ENCODE assay signal across 8 cellular contexts in genomic region chr18:12838178-12838634, GRCh38. TPM values are rescaled to one million over a fixed set of nuclear protein-coding genes. Genes with fewer than 3 reads are reported as not detected.
DNase-seq lines count a peak whose midpoint lies in the region; ATAC-seq, FAIRE-seq and TF ChIP-seq lines count a peak whose summit lies in the region.

No MANE protein-coding gene starts in this region.

- H3K9ac ChIP-seq in kidney (ENCODE audit: low read length in 2 of 2): no peak overlapping the region

- peak; percentile 89 for DNase-seq in GM04503 (ENCODE audit: low read depth)
- DNase-seq in MV-4-11 (lab: John Stamatoyannopoulos, UW): peak; percentile 88
- DNase-seq in amniotic stem cell (lab: John Stamatoyannopoulos, UW): peak; percentile 51
- DNase-seq in kidney: peak; percentile 88
- DNase-seq in SHP77 (lab: John Stamatoyannopoulos, UW): no peak
- DNase-seq in stimulated activated CD4-positive, alpha-beta T cell treated with anti-CD3 and anti-CD28 coated beads, Interleukin-4, amount 100 ng/mL, for 1 hour: no peak

- no peak for FAIRE-seq in kidney (lab: Jason Lieb, UNC)

- WGBS in thymus: 63% methylated on average over 4 of the region's 4 CpGs

- no peak for TF ChIP-seq CTCF in kidney (IDR thresholded peaks at IDR 0.05; ENCODE audit: borderline replicate concordance, extremely low read depth, insufficient read depth)

- intact Hi-C loops in kidney (cut with DNase I): no loop called here

- no peaks in the 10 kb centered on the region for H3K27me3 ChIP-seq in thymus (ENCODE audit: control insufficient read depth, insufficient read depth)

- H3K4me1 ChIP-seq in kidney (ENCODE audit: control insufficient read depth in 1 of 2, insufficient read depth in 1 of 2, low read depth in 1 of 2, low read length in 2 of 2): peaks cover 5 to 10% of the 10 kb centered on the region in 2 donors
- H3K4me1 ChIP-seq in thymus (ENCODE audit: control insufficient read depth, insufficient read depth, low read length): peaks cover 19% of the 10 kb centered on the region

- no peaks in the 10 kb centered on the region for H3K9me3 ChIP-seq in kidney (ENCODE audit: control insufficient read depth in 1 of 2, low read length in 2 of 2)
- no peaks in the 10 kb centered on the region for H3K9me3 ChIP-seq in thymus (ENCODE audit: control insufficient read depth)

- H3K4me3 ChIP-seq in kidney (ENCODE audit: low read length in 2 of 2): no peak overlapping the region
- H3K4me3 ChIP-seq in thymus (ENCODE audit: low read length): no peak overlapping the region

- H3K27ac ChIP-seq in kidney (ENCODE audit: low read depth in 2 of 2, low read length in 2 of 2) (peak overlapping the region; percentile 5 to 46), thymus (ENCODE audit: low read depth) (peak overlapping the region; percentile 82)

- H3K36me3 ChIP-seq in kidney (ENCODE audit: control insufficient read depth in 1 of 2, insufficient read depth in 2 of 2, low read length in 2 of 2) (peaks cover 4 to 5% of the 10 kb centered on the region in 2 donors), thymus (ENCODE audit: control insufficient read depth, insufficient read depth) (peaks cover 12% of the 10 kb centered on the region)

- ATAC-seq in HG02798 (IDR thresholded peaks at IDR 0.05; ENCODE audit: poor library complexity, unreplicated experiment): no peak

RNA-seq across cellular contexts. Expression of gene PTPN2, which starts 45.8 kb away (rescaled TPM):
- total RNA-seq in kidney: 45.8 TPM
- polyA plus RNA-seq in kidney (ENCODE audit: insufficient read depth, low read depth, low replicate concordance): 23.4 TPM
- 116 TPM for polyA plus RNA-seq in thymus

Comparison
In these comparisons a context has a peak if more than half of its experiments do, and no peak if none do; other contexts are left out.
1. DNase-seq: peak in GM04503 (single experiment), MV-4-11 (single experiment), amniotic stem cell (single experiment) and kidney (single experiment); none in SHP77 (0 of 2) and stimulated activated CD4-positive, alpha-beta T cell treated with anti-CD3 and anti-CD28 coated beads, Interleukin-4, amount 100 ng/mL, for 1 hour (single experiment).